In genomic region chr2:70233892-70234291, GRCh38 we compare ENCODE assay signal across 3 cellular contexts.
TF ChIP-seq lines count a peak whose summit lies in the region.

No MANE protein-coding gene starts in this region.

TF ChIP-seq in SK-N-SH, 30 proteins besides CTCF, POLR2A, EP300 and RAD21:
- TF ChIP-seq, protein P1, sequence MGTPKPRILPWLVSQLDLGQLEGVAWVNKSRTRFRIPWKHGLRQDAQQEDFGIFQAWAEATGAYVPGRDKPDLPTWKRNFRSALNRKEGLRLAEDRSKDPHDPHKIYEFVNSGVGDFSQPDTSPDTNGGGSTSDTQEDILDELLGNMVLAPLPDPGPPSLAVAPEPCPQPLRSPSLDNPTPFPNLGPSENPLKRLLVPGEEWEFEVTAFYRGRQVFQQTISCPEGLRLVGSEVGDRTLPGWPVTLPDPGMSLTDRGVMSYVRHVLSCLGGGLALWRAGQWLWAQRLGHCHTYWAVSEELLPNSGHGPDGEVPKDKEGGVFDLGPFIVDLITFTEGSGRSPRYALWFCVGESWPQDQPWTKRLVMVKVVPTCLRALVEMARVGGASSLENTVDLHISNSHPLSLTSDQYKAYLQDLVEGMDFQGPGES (IDR thresholded peaks at IDR 0.05; ENCODE audit: low read depth, low read length), result no peak
- no peak for TF ChIP-seq YY1 (IDR thresholded peaks at IDR 0.05; ENCODE audit: low read depth)
- no peak for TF ChIP-seq FOXM1 (IDR thresholded peaks at IDR 0.05; ENCODE audit: low read depth)
- no peak for TF ChIP-seq MEF2A (IDR thresholded peaks at IDR 0.05; ENCODE audit: borderline replicate concordance, low read depth)

TF ChIP-seq in SK-N-SH treated with all-trans-retinoic acid at 6 μM for 48 hours, 23 proteins besides CTCF, POLR2A, EP300 and RAD21:
- no peak for TF ChIP-seq TOX (CRISPR knock-in tag; IDR thresholded peaks at IDR 0.05; ENCODE audit: borderline replicate concordance)
- TF ChIP-seq ZFP3 (CRISPR knock-in tag; IDR thresholded peaks at IDR 0.05), result no peak
- TF ChIP-seq CREB5 (CRISPR knock-in tag; IDR thresholded peaks at IDR 0.05; ENCODE audit: low read depth), result no peak
- TF ChIP-seq ZNF565 (CRISPR knock-in tag; conservative IDR thresholded peaks at IDR 0.05; ENCODE audit: low read depth), result no peak
- TF ChIP-seq GLIS3 (CRISPR knock-in tag; IDR thresholded peaks at IDR 0.05), result no peak

TF ChIP-seq in HepG2, 621 proteins besides CTCF, POLR2A, EP300 and RAD21:
- no peak for TF ChIP-seq ARNTL (CRISPR knock-in tag; IDR thresholded peaks at IDR 0.05)
- no peak for TF ChIP-seq NR1H2 (CRISPR knock-in tag; IDR thresholded peaks at IDR 0.05; ENCODE audit: borderline replicate concordance, low read depth)
- no peak for TF ChIP-seq DRAP1 (CRISPR knock-in tag; IDR thresholded peaks at IDR 0.05)
- no peak for TF ChIP-seq ZBTB43 (CRISPR knock-in tag; conservative IDR thresholded peaks at IDR 0.05)
- TF ChIP-seq, protein P2, sequence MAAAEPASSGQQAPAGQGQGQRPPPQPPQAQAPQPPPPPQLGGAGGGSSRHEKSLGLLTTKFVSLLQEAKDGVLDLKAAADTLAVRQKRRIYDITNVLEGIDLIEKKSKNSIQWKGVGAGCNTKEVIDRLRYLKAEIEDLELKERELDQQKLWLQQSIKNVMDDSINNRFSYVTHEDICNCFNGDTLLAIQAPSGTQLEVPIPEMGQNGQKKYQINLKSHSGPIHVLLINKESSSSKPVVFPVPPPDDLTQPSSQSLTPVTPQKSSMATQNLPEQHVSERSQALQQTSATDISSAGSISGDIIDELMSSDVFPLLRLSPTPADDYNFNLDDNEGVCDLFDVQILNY (CRISPR knock-in tag; conservative IDR thresholded peaks at IDR 0.05), result no peak
- no peak for TF ChIP-seq MYPOP (CRISPR knock-in tag; IDR thresholded peaks at IDR 0.05)
- no peak for TF ChIP-seq CEBPB (IDR thresholded peaks at IDR 0.05; ENCODE audit: borderline replicate concordance, low read depth, low read length)
- TF ChIP-seq, protein P3, sequence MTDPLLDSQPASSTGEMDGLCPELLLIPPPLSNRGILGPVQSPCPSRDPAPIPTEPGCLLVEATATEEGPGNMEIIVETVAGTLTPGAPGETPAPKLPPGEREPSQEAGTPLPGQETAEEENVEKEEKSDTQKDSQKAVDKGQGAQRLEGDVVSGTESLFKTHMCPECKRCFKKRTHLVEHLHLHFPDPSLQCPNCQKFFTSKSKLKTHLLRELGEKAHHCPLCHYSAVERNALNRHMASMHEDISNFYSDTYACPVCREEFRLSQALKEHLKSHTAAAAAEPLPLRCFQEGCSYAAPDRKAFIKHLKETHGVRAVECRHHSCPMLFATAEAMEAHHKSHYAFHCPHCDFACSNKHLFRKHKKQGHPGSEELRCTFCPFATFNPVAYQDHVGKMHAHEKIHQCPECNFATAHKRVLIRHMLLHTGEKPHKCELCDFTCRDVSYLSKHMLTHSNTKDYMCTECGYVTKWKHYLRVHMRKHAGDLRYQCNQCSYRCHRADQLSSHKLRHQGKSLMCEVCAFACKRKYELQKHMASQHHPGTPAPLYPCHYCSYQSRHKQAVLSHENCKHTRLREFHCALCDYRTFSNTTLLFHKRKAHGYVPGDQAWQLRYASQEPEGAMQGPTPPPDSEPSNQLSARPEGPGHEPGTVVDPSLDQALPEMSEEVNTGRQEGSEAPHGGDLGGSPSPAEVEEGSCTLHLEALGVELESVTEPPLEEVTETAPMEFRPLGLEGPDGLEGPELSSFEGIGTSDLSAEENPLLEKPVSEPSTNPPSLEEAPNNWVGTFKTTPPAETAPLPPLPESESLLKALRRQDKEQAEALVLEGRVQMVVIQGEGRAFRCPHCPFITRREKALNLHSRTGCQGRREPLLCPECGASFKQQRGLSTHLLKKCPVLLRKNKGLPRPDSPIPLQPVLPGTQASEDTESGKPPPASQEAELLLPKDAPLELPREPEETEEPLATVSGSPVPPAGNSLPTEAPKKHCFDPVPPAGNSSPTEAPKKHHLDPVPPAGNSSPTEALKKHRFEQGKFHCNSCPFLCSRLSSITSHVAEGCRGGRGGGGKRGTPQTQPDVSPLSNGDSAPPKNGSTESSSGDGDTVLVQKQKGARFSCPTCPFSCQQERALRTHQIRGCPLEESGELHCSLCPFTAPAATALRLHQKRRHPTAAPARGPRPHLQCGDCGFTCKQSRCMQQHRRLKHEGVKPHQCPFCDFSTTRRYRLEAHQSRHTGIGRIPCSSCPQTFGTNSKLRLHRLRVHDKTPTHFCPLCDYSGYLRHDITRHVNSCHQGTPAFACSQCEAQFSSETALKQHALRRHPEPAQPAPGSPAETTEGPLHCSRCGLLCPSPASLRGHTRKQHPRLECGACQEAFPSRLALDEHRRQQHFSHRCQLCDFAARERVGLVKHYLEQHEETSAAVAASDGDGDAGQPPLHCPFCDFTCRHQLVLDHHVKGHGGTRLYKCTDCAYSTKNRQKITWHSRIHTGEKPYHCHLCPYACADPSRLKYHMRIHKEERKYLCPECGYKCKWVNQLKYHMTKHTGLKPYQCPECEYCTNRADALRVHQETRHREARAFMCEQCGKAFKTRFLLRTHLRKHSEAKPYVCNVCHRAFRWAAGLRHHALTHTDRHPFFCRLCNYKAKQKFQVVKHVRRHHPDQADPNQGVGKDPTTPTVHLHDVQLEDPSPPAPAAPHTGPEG (CRISPR knock-in tag; IDR thresholded peaks at IDR 0.05), result no peak
- TF ChIP-seq ZNF468 (CRISPR knock-in tag; IDR thresholded peaks at IDR 0.05), result no peak
- no peak for TF ChIP-seq ZNF431 (CRISPR knock-in tag; IDR thresholded peaks at IDR 0.05; ENCODE audit: borderline replicate concordance, low read depth)
- TF ChIP-seq, protein P4, sequence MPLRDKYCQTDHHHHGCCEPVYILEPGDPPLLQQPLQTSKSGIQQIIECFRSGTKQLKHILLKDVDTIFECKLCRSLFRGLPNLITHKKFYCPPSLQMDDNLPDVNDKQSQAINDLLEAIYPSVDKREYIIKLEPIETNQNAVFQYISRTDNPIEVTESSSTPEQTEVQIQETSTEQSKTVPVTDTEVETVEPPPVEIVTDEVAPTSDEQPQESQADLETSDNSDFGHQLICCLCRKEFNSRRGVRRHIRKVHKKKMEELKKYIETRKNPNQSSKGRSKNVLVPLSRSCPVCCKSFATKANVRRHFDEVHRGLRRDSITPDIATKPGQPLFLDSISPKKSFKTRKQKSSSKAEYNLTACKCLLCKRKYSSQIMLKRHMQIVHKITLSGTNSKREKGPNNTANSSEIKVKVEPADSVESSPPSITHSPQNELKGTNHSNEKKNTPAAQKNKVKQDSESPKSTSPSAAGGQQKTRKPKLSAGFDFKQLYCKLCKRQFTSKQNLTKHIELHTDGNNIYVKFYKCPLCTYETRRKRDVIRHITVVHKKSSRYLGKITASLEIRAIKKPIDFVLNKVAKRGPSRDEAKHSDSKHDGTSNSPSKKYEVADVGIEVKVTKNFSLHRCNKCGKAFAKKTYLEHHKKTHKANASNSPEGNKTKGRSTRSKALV (CRISPR knock-in tag; IDR thresholded peaks at IDR 0.05), result no peak
